ENCODE assay signal across 8 cellular contexts in the genomic region with DNA sequence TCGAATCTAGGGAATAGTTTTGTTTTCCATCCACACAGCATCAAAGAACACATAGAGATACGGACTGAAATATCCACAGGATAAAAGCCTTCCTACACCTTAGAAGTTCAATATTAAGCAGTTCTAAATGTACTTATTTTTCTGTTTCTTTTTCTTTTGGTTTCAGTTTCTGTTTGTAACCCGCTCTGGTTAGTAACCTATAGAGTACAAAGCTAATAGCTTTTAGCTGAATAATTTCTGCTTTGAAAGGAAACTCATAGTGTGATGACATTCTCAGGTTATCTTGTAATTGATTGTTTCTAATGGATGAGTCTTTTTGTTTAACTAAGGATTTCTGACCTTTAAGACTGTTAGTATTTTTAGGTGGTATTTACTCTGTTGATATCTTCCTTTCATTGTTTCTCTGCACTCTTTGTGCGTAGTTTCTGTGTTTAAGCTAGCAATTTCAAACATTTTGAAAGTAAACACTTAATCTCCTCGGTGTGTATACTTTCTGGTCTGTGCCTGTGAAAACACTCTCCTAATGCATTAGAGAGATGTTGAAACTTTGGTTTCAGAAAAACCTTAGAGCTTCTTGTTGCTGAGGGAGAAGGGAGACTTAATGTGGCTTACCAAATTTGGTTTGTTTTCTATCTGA.
A peak's percentile ranks its signal among the peaks of the same experiment; 100 is the strongest.
DNase-seq lines count a peak whose midpoint lies in the region; ATAC-seq lines count a peak whose summit lies in the region.

No MANE protein-coding gene starts in this region.

- H3K4me1 Mint-ChIP-seq in stimulated activated naive CD8-positive, alpha-beta T cell treated with anti-CD3 and anti-CD28 coated beads, Interleukin-15, Interleukin-2, amounts not matched to agents 100 ng/mL and 50 ng/mL, for 24 hours (ENCODE audit: low read depth) = peaks cover 24% of the 10 kb centered on the region
- H3K4me1 Mint-ChIP-seq in activated T-helper 2 cell treated with anti-CD3 and anti-CD28 coated beads, Interferon-gamma antibody, Interleukin-2, Interleukin-4, amounts not matched to agents 10 μg/mL and 5 μg/mL and 100 μg/mL, durations not matched to agents 14 hours and 24 hours and 36 hours (ENCODE audit: low read depth) = peaks cover 25% of the 10 kb centered on the region

- H3K4me1 ChIP-seq in mesenchymal stem cell (ENCODE audit: control insufficient read depth, insufficient read depth, low read depth, low read length) = peaks cover 2% of the 10 kb centered on the region

- no peak overlapping the region for H2BK120ac ChIP-seq in mesenchymal stem cell (ENCODE audit: low read depth, low read length)

- no peaks in the 10 kb centered on the region for H3K36me3 Mint-ChIP-seq in stimulated activated naive CD8-positive, alpha-beta T cell treated with anti-CD3 and anti-CD28 coated beads, Interleukin-15, Interleukin-2, amounts not matched to agents 100 ng/mL and 50 ng/mL, for 24 hours (ENCODE audit: low read depth)
- H3K36me3 Mint-ChIP-seq in activated T-helper 2 cell treated with anti-CD3 and anti-CD28 coated beads, Interferon-gamma antibody, Interleukin-2, Interleukin-4, amounts not matched to agents 10 μg/mL and 5 μg/mL and 100 μg/mL, durations not matched to agents 14 hours and 24 hours and 36 hours (ENCODE audit: low read depth) = no peaks in the 10 kb centered on the region

- H4K8ac ChIP-seq in mesenchymal stem cell (ENCODE audit: low read length) = no peak overlapping the region

- H3K9me3 Mint-ChIP-seq in stimulated activated naive CD8-positive, alpha-beta T cell treated with anti-CD3 and anti-CD28 coated beads, Interleukin-15, Interleukin-2, amounts not matched to agents 100 ng/mL and 50 ng/mL, for 24 hours = peaks cover 12% of the 10 kb centered on the region
- H3K9me3 Mint-ChIP-seq in activated T-helper 2 cell treated with anti-CD3 and anti-CD28 coated beads, Interferon-gamma antibody, Interleukin-2, Interleukin-4, amounts not matched to agents 10 μg/mL and 5 μg/mL and 100 μg/mL, durations not matched to agents 14 hours and 24 hours and 36 hours = peaks cover 15% of the 10 kb centered on the region

- H2BK15ac ChIP-seq in mesenchymal stem cell (ENCODE audit: low read depth, poor library complexity, severe bottlenecking) = no peak overlapping the region

- no peak overlapping the region for H2BK12ac ChIP-seq in mesenchymal stem cell (ENCODE audit: low read length in 2 of 2)

- no peak overlapping the region for H2AFZ ChIP-seq in mesenchymal stem cell (ENCODE audit: low read depth, low read length)

- DNase-seq in stimulated activated naive CD8-positive, alpha-beta T cell treated with anti-CD3 and anti-CD28 coated beads, Interleukin-15, Interleukin-2, amounts not matched to agents 100 U/mL and 50 U/mL, for 24 hours = no peak
- DNase-seq in activated T-helper 2 cell treated with anti-CD3 and anti-CD28 coated beads, Interferon-gamma antibody, Interleukin-2, Interleukin-4, amounts not matched to agents 10 μg/mL and 5 μg/mL and 100 μg/mL, durations not matched to agents 14 hours and 24 hours and 36 hours (ENCODE audit: low spot score) = no peak
- DNase-seq in mesenchymal stem cell (peak; percentile 51), HK-2 (ENCODE audit: unreplicated experiment) (no peak), superior temporal gyrus (ENCODE audit: extremely low spot score) (no peak), HCEC 1CT (no peak)

- H3K18ac ChIP-seq in mesenchymal stem cell (ENCODE audit: low read depth in 1 of 2, low read length in 2 of 2) = no peak overlapping the region

- intact Hi-C loops in activated T-helper 2 cell treated with anti-CD3 and anti-CD28 coated beads, Interferon-gamma antibody, Interleukin-2, Interleukin-4, amounts not matched to agents 10 μg/mL and 5 μg/mL and 100 μg/mL, durations not matched to agents 14 hours and 24 hours and 36 hours (cut with micrococcal nuclease) = no loop called here

- H3K36me3 ChIP-seq in mesenchymal stem cell (ENCODE audit: control insufficient read depth in 1 of 2, insufficient read depth in 2 of 2, low read depth in 1 of 2, low read length in 2 of 2) = no peaks in the 10 kb centered on the region

- 93% methylated on average over 1 of the region's 5 CpGs for whole genome bisulfite sequencing in mesenchymal stem cell

- H4K91ac ChIP-seq in mesenchymal stem cell (ENCODE audit: low read length) = no peak overlapping the region

- no peak overlapping the region for H3K4ac ChIP-seq in mesenchymal stem cell (ENCODE audit: low read depth in 1 of 2, low read length in 2 of 2)

- H3K27ac Mint-ChIP-seq in stimulated activated naive CD8-positive, alpha-beta T cell treated with anti-CD3 and anti-CD28 coated beads, Interleukin-15, Interleukin-2, amounts not matched to agents 100 ng/mL and 50 ng/mL, for 24 hours = no peak overlapping the region
- H3K27ac Mint-ChIP-seq in activated T-helper 2 cell treated with anti-CD3 and anti-CD28 coated beads, Interferon-gamma antibody, Interleukin-2, Interleukin-4, amounts not matched to agents 10 μg/mL and 5 μg/mL and 100 μg/mL, durations not matched to agents 14 hours and 24 hours and 36 hours = peak overlapping the region; percentile 59

- no peaks in the 10 kb centered on the region for H3K79me1 ChIP-seq in mesenchymal stem cell (replicated peaks; ENCODE audit: low read length, poor library complexity, severe bottlenecking)

- H3K23ac ChIP-seq in mesenchymal stem cell (ENCODE audit: low read length in 2 of 2) = no peak overlapping the region

- no peaks in the 10 kb centered on the region for H3K27me3 ChIP-seq in mesenchymal stem cell (ENCODE audit: control insufficient read depth in 1 of 2, insufficient read depth in 1 of 2, low read length in 2 of 2)

- peak overlapping the region; percentile 80 for H3K9ac ChIP-seq in mesenchymal stem cell (ENCODE audit: low read length)

- H3K4me3 ChIP-seq in mesenchymal stem cell (ENCODE audit: insufficient read depth in 1 of 2, low read depth in 1 of 2, low read length in 2 of 2) = peak overlapping the region in 1 of 2 experiments; percentile 74

- H2BK5ac ChIP-seq in mesenchymal stem cell (ENCODE audit: low read depth, low read length, poor library complexity, severe bottlenecking) = no peak overlapping the region

- ATAC-seq in stimulated activated naive CD8-positive, alpha-beta T cell treated with anti-CD3 and anti-CD28 coated beads, Interleukin-15, Interleukin-2, amounts not matched to agents 100 U/mL and 50 U/mL, for 24 hours = no peak
- peak; percentile 52 for ATAC-seq in HG03469 (IDR thresholded peaks at IDR 0.05; ENCODE audit: unreplicated experiment)

- no peaks in the 10 kb centered on the region for H3K27me3 Mint-ChIP-seq in stimulated activated naive CD8-positive, alpha-beta T cell treated with anti-CD3 and anti-CD28 coated beads, Interleukin-15, Interleukin-2, amounts not matched to agents 100 ng/mL and 50 ng/mL, for 24 hours
- H3K27me3 Mint-ChIP-seq in activated T-helper 2 cell treated with anti-CD3 and anti-CD28 coated beads, Interferon-gamma antibody, Interleukin-2, Interleukin-4, amounts not matched to agents 10 μg/mL and 5 μg/mL and 100 μg/mL, durations not matched to agents 14 hours and 24 hours and 36 hours (ENCODE audit: low read depth) = peaks cover 2% of the 10 kb centered on the region

- no peak overlapping the region for H3K14ac ChIP-seq in mesenchymal stem cell (ENCODE audit: low read length in 2 of 2)

- H3K4me3 Mint-ChIP-seq in stimulated activated naive CD8-positive, alpha-beta T cell treated with anti-CD3 and anti-CD28 coated beads, Interleukin-15, Interleukin-2, amounts not matched to agents 100 ng/mL and 50 ng/mL, for 24 hours = peak overlapping the region; percentile 71
- H3K4me3 Mint-ChIP-seq in activated T-helper 2 cell treated with anti-CD3 and anti-CD28 coated beads, Interferon-gamma antibody, Interleukin-2, Interleukin-4, amounts not matched to agents 10 μg/mL and 5 μg/mL and 100 μg/mL, durations not matched to agents 14 hours and 24 hours and 36 hours (ENCODE audit: low read depth) = peak overlapping the region; percentile 72

- no peak overlapping the region for H2AK5ac ChIP-seq in mesenchymal stem cell (ENCODE audit: low read length, severe bottlenecking)

- peak overlapping the region; percentile 64 for H3K27ac ChIP-seq in mesenchymal stem cell (ENCODE audit: low read length, poor library complexity, severe bottlenecking)

- H3K9me3 ChIP-seq in mesenchymal stem cell (ENCODE audit: control insufficient read depth, low read length) = no peaks in the 10 kb centered on the region

- peak overlapping the region; percentile 23 for H3K4me2 ChIP-seq in mesenchymal stem cell (ENCODE audit: low read length, poor library complexity, severe bottlenecking)
